Comparison of ENCODE assay signal across 8 cellular contexts in genomic region chr17:75830168-75831031, GRCh38. TPM values are rescaled to one million over a fixed set of nuclear protein-coding genes. Genes with fewer than 3 reads are reported as not detected.
DNase-seq lines count a peak whose midpoint lies in the region; ATAC-seq and TF ChIP-seq lines count a peak whose summit lies in the region.

No MANE protein-coding gene starts in this region.

- no peak overlapping the region for H3K9ac ChIP-seq in parathyroid adenoma

- no peaks in the 10 kb centered on the region for H3K79me2 ChIP-seq in parathyroid adenoma

- H3K27me3 ChIP-seq in SJCRH30: no peaks in the 10 kb centered on the region
- H3K27me3 ChIP-seq in parathyroid adenoma (ENCODE audit: control insufficient read depth, insufficient read depth, low read length): no peaks in the 10 kb centered on the region

- no peak overlapping the region for H3K4me3 ChIP-seq in GM12864 (ENCODE audit: low read depth, low read length)
- H3K4me3 ChIP-seq in SJCRH30: no peak overlapping the region
- no peak overlapping the region for H3K4me3 ChIP-seq in parathyroid adenoma (ENCODE audit: low read depth, low read length)

- ATAC-seq in GM18870 (IDR thresholded peaks at IDR 0.05; ENCODE audit: unreplicated experiment) (no peak), HG02642 (IDR thresholded peaks at IDR 0.05; ENCODE audit: poor library complexity, unreplicated experiment) (no peak)

- H3K4me1 ChIP-seq in SJCRH30 (peaks cover 23% of the 10 kb centered on the region; the same call in 1 of the 2 replicates), parathyroid adenoma (peaks cover 11% of the 10 kb centered on the region)

- H3K9me3 ChIP-seq in SJCRH30 (replicated peaks) (no peaks in the 10 kb centered on the region), parathyroid adenoma (ENCODE audit: control insufficient read depth, low read length) (no peaks in the 10 kb centered on the region)

- H3K4me2 ChIP-seq in parathyroid adenoma (ENCODE audit: low read length): no peak overlapping the region

- H3K36me3 ChIP-seq in SJCRH30 (peaks cover 5% of the 10 kb centered on the region; the same call in 1 of the 2 replicates), parathyroid adenoma (ENCODE audit: control insufficient read depth, insufficient read depth, low read length) (no peaks in the 10 kb centered on the region)

- H2AFZ ChIP-seq in parathyroid adenoma: no peak overlapping the region

- H3K27ac ChIP-seq in SJCRH30 (no peak overlapping the region), parathyroid adenoma (no peak overlapping the region)

- peak; percentile 75 for TF ChIP-seq CTCF in GM12864 (IDR thresholded peaks at IDR 0.05; ENCODE audit: low read depth, low read length, missing control alignments)
- peak; percentile 41 for TF ChIP-seq CTCF in parathyroid adenoma (IDR thresholded peaks at IDR 0.05)

- no peak for DNase-seq in GM12864 (ENCODE audit: low read depth)
- DNase-seq in SJCRH30: peak; percentile 47 to 54
- peak; percentile 85 for DNase-seq in ecto neural progenitor cell (ENCODE audit: low spot score)
- no peak for DNase-seq in inferior parietal cortex (ENCODE audit: extremely low spot score)
- no peak for DNase-seq in Ammon's horn (ENCODE audit: low spot score)

RNA-seq across cellular contexts. Expression of gene UNC13D, which starts 13.8 kb away (rescaled TPM):
- 1.4 and 3.2 TPM in 2 replicates for total RNA-seq in SJCRH30 (2014; rRNA removed; shearing (Covaris generic))

RNA-seq across cellular contexts. Expression of gene WBP2, which starts 24.7 kb away (rescaled TPM):
- 36.3 and 38.3 TPM in 2 replicates for total RNA-seq in SJCRH30 (2014; rRNA removed; shearing (Covaris generic))

RNA-seq across cellular contexts. Expression of gene UNK, which starts 45.8 kb away (rescaled TPM):
- total RNA-seq in SJCRH30 (2014; rRNA removed; shearing (Covaris generic)): 40.6 and 51.4 TPM in 2 replicates

RNA-seq across cellular contexts. Expression of gene TRIM47, which starts 48.0 kb away (rescaled TPM):
- total RNA-seq in SJCRH30 (2014; rRNA removed; shearing (Covaris generic)): 8.1 and 9.9 TPM in 2 replicates

Comparison
In these comparisons a context has a peak if more than half of its experiments do, and no peak if none do; other contexts are left out.
1. DNase-seq: peak in SJCRH30 (2 of 2) and ecto neural progenitor cell (single experiment); none in GM12864 (single experiment), inferior parietal cortex (single experiment) and Ammon's horn (single experiment).